In the genomic region with DNA sequence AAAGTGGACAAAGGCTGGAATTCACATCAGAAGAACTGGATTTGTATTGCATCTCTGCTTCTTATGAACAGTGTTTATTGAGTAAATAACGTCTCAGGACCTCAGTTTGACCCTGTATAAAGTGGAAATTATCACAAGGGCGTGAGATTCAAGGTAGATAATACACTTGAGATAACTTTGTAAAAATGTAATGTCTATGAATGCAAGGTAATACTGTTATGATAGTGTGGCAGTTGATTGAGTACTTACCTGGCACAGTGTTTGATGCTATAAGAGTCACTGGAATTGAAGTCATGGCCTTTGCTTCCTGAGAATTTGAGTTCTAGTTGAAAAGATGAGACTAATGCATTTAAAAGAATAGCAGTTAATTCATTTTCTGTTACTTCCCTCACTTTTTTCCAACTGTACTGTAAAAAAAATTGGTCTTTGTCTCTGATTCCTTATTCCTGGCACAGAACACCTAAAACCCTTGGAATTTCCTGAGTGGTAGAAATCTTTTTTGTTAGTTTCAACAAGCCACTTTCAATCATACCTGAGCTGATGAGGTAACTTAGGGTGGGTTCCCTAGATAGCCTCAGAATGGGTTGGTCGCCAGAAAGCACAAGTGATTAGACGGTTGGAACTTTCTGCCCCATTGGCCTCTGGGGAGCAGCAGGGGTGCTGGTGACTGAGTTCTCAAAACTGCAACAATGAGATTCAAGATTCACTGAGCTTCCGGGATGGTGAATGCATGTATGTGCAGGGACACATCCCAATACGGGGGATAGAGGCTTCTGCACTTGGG, we compare ENCODE assay signal across 18 cellular contexts. TPM values are rescaled to one million over a fixed set of nuclear protein-coding genes. Genes with fewer than 3 reads are reported as not detected.
DNase-seq lines count a peak whose midpoint lies in the region; ATAC-seq and TF ChIP-seq lines count a peak whose summit lies in the region.
"Had no signal": no experiment of that assay in that cellular context is flagged by ENCODE, and none has a peak within 500 bp of the region (broad histone marks: within the 10 kb centered on the region; RNA-seq: fewer than 3 reads in every experiment).

No MANE protein-coding gene starts in this region.

- H3K36me3 Mint-ChIP-seq in osteocyte (ENCODE audit: unreplicated experiment) = no peaks in the 10 kb centered on the region
- H3K36me3 Mint-ChIP-seq in activated T-helper 2 cell treated with anti-CD3 and anti-CD28 coated beads, Interferon-gamma antibody, Interleukin-2, Interleukin-4, amounts not matched to agents 10 μg/mL and 5 μg/mL and 100 μg/mL, durations not matched to agents 14 hours and 24 hours and 36 hours (ENCODE audit: low read depth) = no peaks in the 10 kb centered on the region
- H3K36me3 Mint-ChIP-seq: CD4-positive, alpha-beta memory T cell had no signal

- no peaks in the 10 kb centered on the region for H3K9me3 Mint-ChIP-seq in osteocyte (ENCODE audit: unreplicated experiment)
- H3K9me3 Mint-ChIP-seq in activated T-helper 2 cell treated with anti-CD3 and anti-CD28 coated beads, Interferon-gamma antibody, Interleukin-2, Interleukin-4, amounts not matched to agents 10 μg/mL and 5 μg/mL and 100 μg/mL, durations not matched to agents 14 hours and 24 hours and 36 hours = no peaks in the 10 kb centered on the region

- peak; percentile 42 for ATAC-seq in left lung
- ATAC-seq: A549, HCT116 had no signal

- no peak overlapping the region for H3K4me3 Mint-ChIP-seq in osteocyte (ENCODE audit: unreplicated experiment)
- no peak overlapping the region for H3K4me3 Mint-ChIP-seq in activated T-helper 2 cell treated with anti-CD3 and anti-CD28 coated beads, Interferon-gamma antibody, Interleukin-2, Interleukin-4, amounts not matched to agents 10 μg/mL and 5 μg/mL and 100 μg/mL, durations not matched to agents 14 hours and 24 hours and 36 hours (ENCODE audit: low read depth)
- H3K4me3 Mint-ChIP-seq: CD4-positive, alpha-beta memory T cell; H9 had no signal

- H3K4me1 ChIP-seq in Loucy (ENCODE audit: insufficient read depth, low read length, poor library complexity, severe bottlenecking) (no peaks in the 10 kb centered on the region), left lung (no peaks in the 10 kb centered on the region)
- H3K4me1 ChIP-seq: A549 had no signal

- no peaks in the 10 kb centered on the region for H4K20me1 ChIP-seq in Loucy (ENCODE audit: insufficient read depth, low read length, poor library complexity, severe bottlenecking)

- H3K4me1 Mint-ChIP-seq in osteocyte (ENCODE audit: unreplicated experiment) = peaks cover 4% of the 10 kb centered on the region
- no peaks in the 10 kb centered on the region for H3K4me1 Mint-ChIP-seq in activated T-helper 2 cell treated with anti-CD3 and anti-CD28 coated beads, Interferon-gamma antibody, Interleukin-2, Interleukin-4, amounts not matched to agents 10 μg/mL and 5 μg/mL and 100 μg/mL, durations not matched to agents 14 hours and 24 hours and 36 hours (ENCODE audit: low read depth)
- H3K4me1 Mint-ChIP-seq: H9 had no signal

- peaks cover 8% of the 10 kb centered on the region; the same call in 1 of the 2 replicates for H3K9me3 ChIP-seq in Loucy (ENCODE audit: insufficient read depth, low read depth, low read length)
- no peaks in the 10 kb centered on the region for H3K9me3 ChIP-seq in left lung
- H3K9me3 ChIP-seq: A549 had no signal

- no peak overlapping the region for H3K27ac Mint-ChIP-seq in osteocyte (ENCODE audit: unreplicated experiment)
- no peak overlapping the region for H3K27ac Mint-ChIP-seq in activated T-helper 2 cell treated with anti-CD3 and anti-CD28 coated beads, Interferon-gamma antibody, Interleukin-2, Interleukin-4, amounts not matched to agents 10 μg/mL and 5 μg/mL and 100 μg/mL, durations not matched to agents 14 hours and 24 hours and 36 hours
- H3K27ac Mint-ChIP-seq: CD4-positive, alpha-beta memory T cell; H9 had no signal

- H3K27me3 Mint-ChIP-seq in osteocyte (ENCODE audit: unreplicated experiment) = peaks cover 23% of the 10 kb centered on the region
- peaks cover 19% of the 10 kb centered on the region for H3K27me3 Mint-ChIP-seq in activated T-helper 2 cell treated with anti-CD3 and anti-CD28 coated beads, Interferon-gamma antibody, Interleukin-2, Interleukin-4, amounts not matched to agents 10 μg/mL and 5 μg/mL and 100 μg/mL, durations not matched to agents 14 hours and 24 hours and 36 hours (ENCODE audit: low read depth)

- no peak for TF ChIP-seq CTCF in Loucy (conservative IDR thresholded peaks at IDR 0.05; ENCODE audit: low read length)
- no peak for TF ChIP-seq CTCF in left lung (IDR thresholded peaks at IDR 0.05)
- no peak for TF ChIP-seq CTCF in osteocyte (IDR thresholded peaks at IDR 0.05)

- intact Hi-C loops in left lung (cut with DNase I) = no loop called here
- intact Hi-C loops in activated T-helper 2 cell treated with anti-CD3 and anti-CD28 coated beads, Interferon-gamma antibody, Interleukin-2, Interleukin-4, amounts not matched to agents 10 μg/mL and 5 μg/mL and 100 μg/mL, durations not matched to agents 14 hours and 24 hours and 36 hours (cut with micrococcal nuclease) = no loop called here

- H2AFZ ChIP-seq in Loucy (ENCODE audit: low read length) = 0 out of 2 replicates have a peak overlapping the region, but pooled peaks have one; percentile 0
- H2AFZ ChIP-seq: GM23248 had no signal

- no peak overlapping the region for H3K4me2 ChIP-seq in Loucy (ENCODE audit: low read depth, low read length, poor library complexity, severe bottlenecking)
- H3K4me2 ChIP-seq: A549 had no signal

- no peak overlapping the region for H3K9ac ChIP-seq in Loucy (ENCODE audit: low read depth, low read length, poor library complexity, severe bottlenecking)
- H3K9ac ChIP-seq: GM23248 had no signal

- no peaks in the 10 kb centered on the region for H3K9me2 ChIP-seq in Loucy (replicated peaks; ENCODE audit: low read depth, low read length)

- H3K36me3 ChIP-seq in Loucy (ENCODE audit: insufficient read depth, low read length) = no peaks in the 10 kb centered on the region
- H3K36me3 ChIP-seq in left lung = no peaks in the 10 kb centered on the region

- no peaks in the 10 kb centered on the region for H3F3A ChIP-seq in Loucy (ENCODE audit: low read depth)

- no peaks in the 10 kb centered on the region for H3K79me2 ChIP-seq in Loucy (ENCODE audit: insufficient read depth, low read length)

- in situ Hi-C loops in ACHN (cut with HindIII; ENCODE audit: low pct_ligation_motif_present, low pct_unique_long_range_greater_than_20kb, low sequenced_read_pairs) = no loop called here

- no peak overlapping the region for H3K27ac ChIP-seq in left lung
- H3K27ac ChIP-seq in caudate nucleus (ENCODE audit: low read depth, low read length) = no peak overlapping the region
- H3K27ac ChIP-seq: A549, GM23248 had no signal

- H3K27me3 ChIP-seq in Loucy (ENCODE audit: insufficient read depth, low read length, poor library complexity, severe bottlenecking) (no peaks in the 10 kb centered on the region), left lung (no peaks in the 10 kb centered on the region)

- H3K4me3 ChIP-seq in Loucy (ENCODE audit: low read length, poor library complexity, severe bottlenecking) = no peak overlapping the region
- no peak overlapping the region for H3K4me3 ChIP-seq in left lung
- H3K4me3 ChIP-seq: A549, GM23248 had no signal

- no peak for DNase-seq in left lung
- DNase-seq in osteocyte (ENCODE audit: extremely low spot score, unreplicated experiment) = peak; percentile 40
- no peak for DNase-seq in activated T-helper 2 cell treated with anti-CD3 and anti-CD28 coated beads, Interferon-gamma antibody, Interleukin-2, Interleukin-4, amounts not matched to agents 10 μg/mL and 5 μg/mL and 100 μg/mL, durations not matched to agents 14 hours and 24 hours and 36 hours (ENCODE audit: low spot score)
- DNase-seq in GDM1 (lab: John Stamatoyannopoulos, UW) = no peak
- no peak for DNase-seq in ACHN
- no peak for DNase-seq in caudate nucleus (lab: John Stamatoyannopoulos, UW)
- DNase-seq: 8988T; C1 segment of cervical spinal cord; Calu3; CD4-positive, alpha-beta memory T cell; COR-L47; DMS53; DMS79 treated with DMSO at 0.1 percent for 48 hours; GM23248; H9 had no signal

RNA-seq across cellular contexts. Expression of a gene that starts 6.4 kb away (rescaled TPM):
- total RNA-seq in left lung = 10 to 100 TPM; 18.3 to 24.8 TPM
- total RNA-seq in osteocyte = 13.9 and 15.3 TPM in 2 replicates
- 25.5 and 28.0 TPM in 2 replicates for total RNA-seq in activated T-helper 2 cell treated with anti-CD3 and anti-CD28 coated beads, Interferon-gamma antibody, Interleukin-2, Interleukin-4, amounts not matched to agents 10 μg/mL and 5 μg/mL and 100 μg/mL, durations not matched to agents 14 hours and 24 hours and 36 hours
